15 cellular contexts compared by ENCODE assay signal in genomic region chr22:36036167-36036624, GRCh38. TPM values are rescaled to one million over a fixed set of nuclear protein-coding genes. Genes with fewer than 3 reads are reported as not detected.
DNase-seq lines count a peak whose midpoint lies in the region; ATAC-seq and FAIRE-seq lines count a peak whose summit lies in the region.
"Had no signal": no experiment of that assay in that cellular context is flagged by ENCODE, and none has a peak within 500 bp of the region (broad histone marks: within the 10 kb centered on the region; RNA-seq: fewer than 3 reads in every experiment).

No MANE protein-coding gene starts in this region.

- no peaks in the 10 kb centered on the region for H3K9me3 ChIP-seq in small intestine (ENCODE audit: control insufficient read depth, low read depth)
- H3K9me3 ChIP-seq: neutrophil had no signal

- no peak overlapping the region for H3K27ac ChIP-seq in small intestine (ENCODE audit: low read depth in 1 of 2, low read length in 1 of 2)
- H3K27ac ChIP-seq: brain microvascular endothelial cell, C4-2B, neutrophil had no signal

- FAIRE-seq in small intestine (lab: Jason Lieb, UNC), result no peak

- intact Hi-C loops in left colon (cut with DNase I, micrococcal nuclease), result no loop called here

- no peaks in the 10 kb centered on the region for H3K4me1 ChIP-seq in small intestine (ENCODE audit: control insufficient read depth in 2 of 2, insufficient read depth in 1 of 2, low read depth in 1 of 2, low read length in 1 of 2)

- H3K27me3 ChIP-seq in small intestine (ENCODE audit: control insufficient read depth in 2 of 2, insufficient read depth in 2 of 2, low read length in 2 of 2), result no peaks in the 10 kb centered on the region
- H3K27me3 ChIP-seq: brain microvascular endothelial cell had no signal

- 13 to 30% (median 17%) methylated on average over 6 of the region's 6 CpGs for WGBS in small intestine, 3 donors

- H3K4me3 ChIP-seq in small intestine (ENCODE audit: low read depth in 1 of 2, low read length in 2 of 2), result peak overlapping the region in 1 of 2 donors; percentile 0

- peak; percentile 45 for ATAC-seq in left colon
- ATAC-seq: stimulated activated naive CD8-positive, alpha-beta T cell treated with anti-CD3 and anti-CD28 coated beads, Interleukin-15, amount 100 ng/mL, for 72 hours had no signal

- DNase-seq in NCI-H2029 (lab: John Stamatoyannopoulos, UW) (peak; percentile 41), NCI-H2029 treated with DMSO at 0.1 percent for 48 hours (lab: John Stamatoyannopoulos, UW) (no peak), NCI-H748 (lab: John Stamatoyannopoulos, UW; ENCODE audit: unreplicated experiment) (peak; percentile 53), left colon (no peak), small intestine (peak; percentile 19), HCEC 1CT (no peak), NCI-H345 (lab: John Stamatoyannopoulos, UW) (no peak)
- no peak for DNase-seq in stimulated activated CD4-positive, alpha-beta T cell treated with anti-CD3 and anti-CD28 coated beads, Interleukin-4, amount 100 ng/mL, for 24 hours
- DNase-seq: brain microvascular endothelial cell; effector CD8-positive, alpha-beta T cell; NCI-H774; stimulated activated naive CD8-positive, alpha-beta T cell treated with anti-CD3 and anti-CD28 coated beads, Interleukin-15, amount 100 ng/mL, for 72 hours; T-helper 1 cell had no signal

- H3K36me3 ChIP-seq in small intestine (ENCODE audit: control insufficient read depth in 2 of 2, insufficient read depth in 2 of 2, low read length in 2 of 2), result no peaks in the 10 kb centered on the region
- H3K36me3 ChIP-seq: brain microvascular endothelial cell, neutrophil had no signal

RNA-seq across cellular contexts. Expression of gene RBFOX2, which starts 7.6 kb away (rescaled TPM):
- total RNA-seq in left colon, result 10 to 100 TPM; 34.3 to 48.8 TPM
- 10 to 100 TPM; 12.3 to 34.7 (median 13.0) TPM for polyA plus RNA-seq in small intestine

Comparison
In these comparisons a context has a peak if more than half of its experiments do, and no peak if none do; other contexts are left out.
1. DNase-seq: peak in NCI-H2029 (single experiment), NCI-H748 (single experiment) and small intestine (single experiment); none in NCI-H2029 treated with DMSO at 0.1 percent for 48 hours (single experiment), left colon (0 of 2), stimulated activated CD4-positive, alpha-beta T cell treated with anti-CD3 and anti-CD28 coated beads, Interleukin-4, amount 100 ng/mL, for 24 hours (single experiment), HCEC 1CT (single experiment) and NCI-H345 (single experiment).